8 cellular contexts compared by ENCODE assay signal in genomic region chr1:32816676-32817158, GRCh38. TPM values are rescaled to one million over a fixed set of nuclear protein-coding genes. Genes with fewer than 3 reads are reported as not detected.
DNase-seq lines count a peak whose midpoint lies in the region; ATAC-seq lines count a peak whose summit lies in the region.

No MANE protein-coding gene starts in this region.

- H3K27me3 ChIP-seq in endocrine pancreas (ENCODE audit: control insufficient read depth, insufficient read depth, low read length) (no peaks in the 10 kb centered on the region), mesendoderm (ENCODE audit: insufficient read depth, low read length, poor library complexity) (no peaks in the 10 kb centered on the region), aorta (ENCODE audit: control insufficient read depth in 1 of 2, insufficient read depth in 2 of 2, low read length in 1 of 2) (no peaks in the 10 kb centered on the region)

- peaks cover 64% of the 10 kb centered on the region for H3K79me2 ChIP-seq in mesendoderm (ENCODE audit: control insufficient read depth, insufficient read depth, low read length)

- peak overlapping the region; percentile 61 for H3K4me2 ChIP-seq in mesendoderm (ENCODE audit: low read length)

- H2BK120ac ChIP-seq in mesendoderm (ENCODE audit: low read depth, low read length): peak overlapping the region; percentile 82

- intact Hi-C loops in aorta (cut with DNase I): loop anchor here (5.0 kb wide), 3 partner anchors 56 to 114 kb away; partner anchors contain the start of genes FNDC5 (in 1 of the 2) and SYNC (in 1 of the 2)

- H3K56ac ChIP-seq in mesendoderm (ENCODE audit: low read length): peak overlapping the region; percentile 87

- H3K4me3 ChIP-seq in endocrine pancreas (ENCODE audit: control insufficient read depth, insufficient read depth, low read length) (peak overlapping the region; percentile 87), mesendoderm (ENCODE audit: low read length) (peak overlapping the region; percentile 62), aorta (ENCODE audit: low read length in 2 of 2) (peak overlapping the region; percentile 52 to 82)

- ATAC-seq in activated T-cell treated with anti-CD3 and anti-CD28 coated beads, Interleukin-2, amount 50 U/mL, for 4 hours: peak in 1 of 2 donors; percentile 0
- ATAC-seq in HG02981 (IDR thresholded peaks at IDR 0.05; ENCODE audit: unreplicated experiment) (peak; percentile 7), aorta (ENCODE audit: low FRiP score) (peak; percentile 23)

- H3K79me1 ChIP-seq in mesendoderm (ENCODE audit: low read length): peaks cover 3% of the 10 kb centered on the region

- WGBS in mesendoderm (ENCODE audit: extremely low coverage, insufficient coverage, low lambda C conversion rate): no CpG with 5 or more reads among the region's 15 CpGs
- WGBS in aorta, 2 donors: 1% methylated on average over 15 of the region's 15 CpGs

- H2BK5ac ChIP-seq in mesendoderm (ENCODE audit: low read length): peak overlapping the region; percentile 21

- H3K4me1 ChIP-seq in endocrine pancreas (ENCODE audit: control insufficient read depth, insufficient read depth, low read length) (no peaks in the 10 kb centered on the region), mesendoderm (ENCODE audit: control insufficient read depth, low read depth, low read length) (peaks cover 17% of the 10 kb centered on the region), aorta (ENCODE audit: control insufficient read depth in 1 of 2, insufficient read depth in 2 of 2, low read length in 2 of 2) (peaks cover 0 to 8% of the 10 kb centered on the region in 2 donors)

- peak overlapping the region; percentile 100 for H3K4me3 Mint-ChIP-seq in activated T-cell treated with anti-CD3 and anti-CD28 coated beads, Interleukin-2, amount 50 U/mL, for 4 hours

- H3K4me1 Mint-ChIP-seq in activated T-cell treated with anti-CD3 and anti-CD28 coated beads, Interleukin-2, amount 50 U/mL, for 4 hours (ENCODE audit: low read depth): peaks cover 57% of the 10 kb centered on the region

- H3K36me3 Mint-ChIP-seq in activated T-cell treated with anti-CD3 and anti-CD28 coated beads, Interleukin-2, amount 50 U/mL, for 4 hours (ENCODE audit: insufficient read depth): peaks cover 33% of the 10 kb centered on the region

- H3K18ac ChIP-seq in mesendoderm (ENCODE audit: low read length): peak overlapping the region; percentile 96

- peak overlapping the region; percentile 100 for H3K4ac ChIP-seq in mesendoderm (ENCODE audit: low read depth, low read length)

- H2BK15ac ChIP-seq in mesendoderm (replicated peaks; ENCODE audit: low read depth): peak overlapping the region; percentile 39

- peak overlapping the region; percentile 7 for H2AK5ac ChIP-seq in mesendoderm (ENCODE audit: low read length)

- H3K9me3 Mint-ChIP-seq in activated T-cell treated with anti-CD3 and anti-CD28 coated beads, Interleukin-2, amount 50 U/mL, for 4 hours: no peaks in the 10 kb centered on the region

- H3K27me3 Mint-ChIP-seq in activated T-cell treated with anti-CD3 and anti-CD28 coated beads, Interleukin-2, amount 50 U/mL, for 4 hours (ENCODE audit: low read depth): no peaks in the 10 kb centered on the region

- H3K9ac ChIP-seq in endocrine pancreas (ENCODE audit: control insufficient read depth, insufficient read depth, low read length): peak overlapping the region; percentile 98
- peak overlapping the region; percentile 77 for H3K9ac ChIP-seq in mesendoderm (ENCODE audit: low read length)

- H3K36me3 ChIP-seq in endocrine pancreas (ENCODE audit: control insufficient read depth, insufficient read depth, low read length) (no peaks in the 10 kb centered on the region), mesendoderm (ENCODE audit: control insufficient read depth, insufficient read depth, low read length) (no peaks in the 10 kb centered on the region), aorta (ENCODE audit: control insufficient read depth in 1 of 2, insufficient read depth in 2 of 2, low read length in 1 of 2) (no peaks in the 10 kb centered on the region)

- H3K9me3 ChIP-seq in endocrine pancreas (ENCODE audit: control insufficient read depth, low read length) (no peaks in the 10 kb centered on the region), aorta (ENCODE audit: control insufficient read depth, low read length) (no peaks in the 10 kb centered on the region)

- no peak for DNase-seq in activated T-cell treated with anti-CD3 and anti-CD28 coated beads, Interleukin-2, amount 50 U/mL, for 4 hours
- no peak for DNase-seq in activated T-cell treated with anti-CD3 and anti-CD28 coated beads, Interleukin-2, amount 50 U/mL, for 1 hour
- DNase-seq in RPMI7951 (ENCODE audit: low read depth) (peak; percentile 37), mesendoderm (peak; percentile 60), aorta (no peak), 8988T (no peak)

- H3K23ac ChIP-seq in mesendoderm (ENCODE audit: low read length): no peak overlapping the region

- H4K5ac ChIP-seq in mesendoderm (ENCODE audit: low read length): peak overlapping the region; percentile 92

- peak overlapping the region; percentile 88 for H3K27ac ChIP-seq in mesendoderm (ENCODE audit: low read depth, low read length)
- peak overlapping the region; percentile 18 to 33 for H3K27ac ChIP-seq in aorta (ENCODE audit: low read depth in 1 of 2, low read length in 2 of 2)

- no peak overlapping the region for H4K8ac ChIP-seq in mesendoderm (ENCODE audit: low read depth, low read length)

RNA-seq across cellular contexts. Expression of gene YARS1, which starts 0.4 kb away (rescaled TPM):
- 100 to 1,000 TPM; 243 to 304 (median 264) TPM for total RNA-seq in activated T-cell treated with anti-CD3 and anti-CD28 coated beads, Interleukin-2, amount 50 U/mL, for 4 hours
- total RNA-seq in RPMI7951 (2014; rRNA removed; shearing (Covaris generic)): 100 and 109 TPM in 2 replicates
- polyA plus RNA-seq in mesendoderm (2013, experiment 1 of 2): 217 TPM
- polyA plus RNA-seq in mesendoderm (2013, experiment 2 of 2): 220 TPM
- total RNA-seq in aorta: 10 to 100 TPM; 55.2 to 76.1 TPM
- polyA plus RNA-seq in aorta: 10 to 100 TPM; 20.4 to 38.7 TPM

RNA-seq across cellular contexts. Expression of gene S100PBP, which starts 0.7 kb away (rescaled TPM):
- 10 to 100 TPM; 14.9 to 19.6 (median 15.8) TPM for total RNA-seq in activated T-cell treated with anti-CD3 and anti-CD28 coated beads, Interleukin-2, amount 50 U/mL, for 4 hours
- 24.4 and 25.0 TPM in 2 replicates for total RNA-seq in RPMI7951 (2014; rRNA removed; shearing (Covaris generic))
- polyA plus RNA-seq in mesendoderm (2013, experiment 1 of 2): 15.2 TPM
- 15.5 TPM for polyA plus RNA-seq in mesendoderm (2013, experiment 2 of 2)
- total RNA-seq in aorta: 10 to 100 TPM; 37.4 to 60.7 TPM
- polyA plus RNA-seq in aorta: 10 to 100 TPM in 1 of 2 donors, 1 to 10 TPM in 1; 2.8 to 12.1 TPM

RNA-seq across cellular contexts. Expression of gene FNDC5, which starts 54.0 kb away (rescaled TPM):
- total RNA-seq in activated T-cell treated with anti-CD3 and anti-CD28 coated beads, Interleukin-2, amount 50 U/mL, for 4 hours: not detected
- 0.48 and 2.0 TPM in 2 replicates for total RNA-seq in RPMI7951 (2014; rRNA removed; shearing (Covaris generic))
- 0.63 TPM for polyA plus RNA-seq in mesendoderm (2013, experiment 1 of 2)
- 0.84 TPM for polyA plus RNA-seq in mesendoderm (2013, experiment 2 of 2)
- 10 to 100 TPM in 1 of 2 donors, 1 to 10 TPM in 1; 5.6 to 17.6 TPM for total RNA-seq in aorta
- 10 to 100 TPM in 1 of 2 donors, 1 to 10 TPM in 1; 8.1 to 11.7 TPM for polyA plus RNA-seq in aorta

Comparison
In these comparisons a context has a peak if more than half of its experiments do, and no peak if none do; other contexts are left out.
1. DNase-seq: peak in RPMI7951 (single experiment) and mesendoderm (single experiment); none in activated T-cell treated with anti-CD3 and anti-CD28 coated beads, Interleukin-2, amount 50 U/mL, for 4 hours (single experiment), activated T-cell treated with anti-CD3 and anti-CD28 coated beads, Interleukin-2, amount 50 U/mL, for 1 hour (single experiment), aorta (0 of 2) and 8988T (single experiment).
2. Peak in every context shown above with its lines, with median percentiles within 50 percentile points of each other: H3K4me3 ChIP-seq.